Comparison of ENCODE assay signal across 8 cellular contexts in genomic region chr20:1710484-1710883, GRCh38. TPM values are rescaled to one million over a fixed set of nuclear protein-coding genes. Genes with fewer than 3 reads are reported as not detected.
"Had no signal": no experiment of that assay in that cellular context is flagged by ENCODE, and none has a peak within 500 bp of the region (broad histone marks: within the 10 kb centered on the region; RNA-seq: fewer than 3 reads in every experiment).

No MANE protein-coding gene starts in this region.

- H3K4me3 ChIP-seq: K562 had no signal

- DNase-seq: IMR-90, KBM-7 had no signal

- H3K27ac Mint-ChIP-seq: IgD-negative memory B cell had no signal

- H3K27ac ChIP-seq: HL-60 had no signal

- ATAC-seq: HepG2, K562 had no signal

RNA-seq across cellular contexts. Expression of gene SIRPG, which starts 52.9 kb away (rescaled TPM):
- total RNA-seq: HepG2, HT-29, HT1080, IMR-90, K562 had no signal
